ENCODE assay signal across 20 cellular contexts in the genomic region with DNA sequence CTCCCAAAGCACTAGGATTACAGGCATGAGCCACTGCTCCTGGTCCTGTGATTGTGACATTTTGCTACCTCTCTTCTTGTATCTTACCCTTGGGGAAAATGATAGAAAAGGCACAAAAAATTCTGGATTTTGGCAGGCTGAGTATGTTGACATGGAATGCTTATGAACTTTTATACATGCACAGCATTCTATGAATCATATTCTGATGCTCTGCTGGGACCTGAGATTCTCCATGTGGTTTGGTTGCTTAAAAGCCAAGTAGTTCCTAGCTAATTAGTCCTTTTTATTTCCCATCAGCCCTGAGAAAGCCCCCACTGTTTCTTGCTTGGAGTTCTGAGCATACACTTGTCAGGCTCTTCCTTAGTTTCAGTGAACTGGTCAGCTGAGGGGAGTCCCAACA. TPM values are rescaled to one million over a fixed set of nuclear protein-coding genes. Genes with fewer than 3 reads are reported as not detected.
"Had no signal": no experiment of that assay in that cellular context is flagged by ENCODE, and none has a peak within 500 bp of the region (broad histone marks: within the 10 kb centered on the region; RNA-seq: fewer than 3 reads in every experiment).

No MANE protein-coding gene starts in this region.

- H3K9me3 Mint-ChIP-seq: activated CD4-positive, alpha-beta T cell treated with anti-CD3 and anti-CD28 coated beads, Interleukin-2, amount 10 ng/mL, durations not matched to agents 7 days and 5 days; activated naive CD4-positive, alpha-beta T cell treated with anti-CD3 and anti-CD28 coated beads for 36 hours; activated T-helper 17 cell treated with anti-CD3 and anti-CD28 coated beads, Interleukin-2, amount 50 U/mL, for 72 hours; dendritic cell treated with granulocyte-macrophage colony-stimulating factor and Interleukin-4, amounts not matched to agents 40 ng/mL and 50 ng/mL, for 4 days; effector memory CD8-positive, alpha-beta T cell; memory B cell; nephron; stimulated activated naive CD8-positive, alpha-beta T cell treated with anti-CD3 and anti-CD28 coated beads, Interleukin-15, Interleukin-2, amounts not matched to agents 100 ng/mL and 50 ng/mL, for 24 hours had no signal

- H3K27ac Mint-ChIP-seq: activated CD4-positive, alpha-beta T cell treated with anti-CD3 and anti-CD28 coated beads, Interleukin-2, amount 10 ng/mL, durations not matched to agents 7 days and 5 days; activated naive CD4-positive, alpha-beta T cell treated with anti-CD3 and anti-CD28 coated beads for 36 hours; activated T-helper 17 cell treated with anti-CD3 and anti-CD28 coated beads, Interleukin-2, amount 50 U/mL, for 72 hours; dendritic cell treated with granulocyte-macrophage colony-stimulating factor and Interleukin-4, amounts not matched to agents 40 ng/mL and 50 ng/mL, for 4 days; effector memory CD8-positive, alpha-beta T cell; memory B cell; nephron; stimulated activated naive CD8-positive, alpha-beta T cell treated with anti-CD3 and anti-CD28 coated beads, Interleukin-15, Interleukin-2, amounts not matched to agents 100 ng/mL and 50 ng/mL, for 24 hours; T-helper 17 cell had no signal

- DNase-seq: activated CD4-positive, alpha-beta T cell treated with anti-CD3 and anti-CD28 coated beads, Interleukin-2, amount 10 ng/mL, durations not matched to agents 7 days and 5 days; activated CD4-positive, CD25-positive, alpha-beta regulatory T cell; activated CD8-positive, alpha-beta memory T cell treated with anti-CD3 and anti-CD28 coated beads for 24 hours; activated naive CD4-positive, alpha-beta T cell treated with anti-CD3 and anti-CD28 coated beads for 36 hours; adrenal gland; central memory CD4-positive, alpha-beta T cell; effector memory CD8-positive, alpha-beta T cell; foreskin melanocyte; heart left ventricle; left ventricle myocardium inferior; stimulated activated CD4-positive, alpha-beta T cell treated with anti-CD3 and anti-CD28 coated beads, Interleukin-12 subunit alpha, Interleukin-12 subunit beta, amount 100 ng/mL, for 4 hours; stimulated activated CD4-positive, alpha-beta T cell treated with anti-CD3 and anti-CD28 coated beads, Interleukin-2, amount 100 ng/mL, for 48 hours; T-helper 17 cell had no signal

- H3K4me3 ChIP-seq: adrenal gland, heart left ventricle, left ventricle myocardium inferior, thoracic aorta had no signal

- H3K9me3 ChIP-seq: adrenal gland, heart left ventricle, left ventricle myocardium inferior, thoracic aorta had no signal

- H3K36me3 Mint-ChIP-seq: memory B cell had no signal

- H3K27ac ChIP-seq: adrenal gland, heart left ventricle, left ventricle myocardium inferior, thoracic aorta had no signal

- ATAC-seq: activated T-helper 17 cell treated with anti-CD3 and anti-CD28 coated beads, Interleukin-2, amount 50 U/mL, for 72 hours; effector memory CD8-positive, alpha-beta T cell; heart left ventricle; sciatic nerve; T-helper 17 cell had no signal

- H3K36me3 ChIP-seq: adrenal gland, heart left ventricle, left ventricle myocardium inferior, thoracic aorta had no signal

- H3K4me3 Mint-ChIP-seq: activated CD4-positive, alpha-beta T cell treated with anti-CD3 and anti-CD28 coated beads, Interleukin-2, amount 10 ng/mL, durations not matched to agents 7 days and 5 days; activated naive CD4-positive, alpha-beta T cell treated with anti-CD3 and anti-CD28 coated beads for 36 hours; activated T-helper 17 cell treated with anti-CD3 and anti-CD28 coated beads, Interleukin-2, amount 50 U/mL, for 72 hours; dendritic cell treated with granulocyte-macrophage colony-stimulating factor and Interleukin-4, amounts not matched to agents 40 ng/mL and 50 ng/mL, for 4 days; effector memory CD8-positive, alpha-beta T cell; memory B cell; nephron; stimulated activated naive CD8-positive, alpha-beta T cell treated with anti-CD3 and anti-CD28 coated beads, Interleukin-15, Interleukin-2, amounts not matched to agents 100 ng/mL and 50 ng/mL, for 24 hours; T-helper 17 cell had no signal

RNA-seq across cellular contexts. Expression of gene KAZALD1, which starts 8.3 kb away (rescaled TPM):
- total RNA-seq: T-helper 17 cell had no signal
